In genomic region chr3:95277614-95278013, GRCh38 we compare ENCODE assay signal across 25 cellular contexts.
A peak's percentile ranks its signal among the peaks of the same experiment; 100 is the strongest.
DNase-seq lines count a peak whose midpoint lies in the region; ATAC-seq, FAIRE-seq and TF ChIP-seq lines count a peak whose summit lies in the region.
"Had no signal": no experiment of that assay in that cellular context is flagged by ENCODE, and none has a peak within 500 bp of the region (broad histone marks: within the 10 kb centered on the region; RNA-seq: fewer than 3 reads in every experiment).

No MANE protein-coding gene starts in this region.

- H3K27me3 Mint-ChIP-seq in activated CD4-positive, alpha-beta T cell treated with anti-CD3 and anti-CD28 coated beads, Interleukin-2, amount 10 ng/mL, durations not matched to agents 7 days and 5 days: no peaks in the 10 kb centered on the region
- no peaks in the 10 kb centered on the region for H3K27me3 Mint-ChIP-seq in activated CD8-positive, alpha-beta T cell treated with anti-CD3 and anti-CD28 coated beads, Interleukin-2, amount 10 ng/mL, durations not matched to agents 7 days and 5 days (ENCODE audit: low read depth)

- WGBS in HepG2 (ENCODE audit: low lambda C conversion rate): 27% methylated on average over 2 of the region's 2 CpGs
- 31% methylated on average over 2 of the region's 2 CpGs for WGBS in right lobe of liver (ENCODE audit: insufficient coverage, low coverage, low lambda C conversion rate, missing lambda C conversion rate)

- TF ChIP-seq CTCF in HepG2 (CRISPR knock-in tag; IDR thresholded peaks at IDR 0.05): no peak
- no peak for TF ChIP-seq CTCF in right lobe of liver (IDR thresholded peaks at IDR 0.05)
- no peak for TF ChIP-seq CTCF in fibroblast of pulmonary artery (IDR thresholded peaks at IDR 0.05; ENCODE audit: low read length, missing control alignments)

- BruUV-seq in HepG2 (replicated peaks; lab: Mats Ljungman, UMichigan): no TSS peak

- H3K9me3 ChIP-seq in HepG2 (ENCODE audit: low read length) (no peaks in the 10 kb centered on the region), right lobe of liver (no peaks in the 10 kb centered on the region)
- H3K9me3 ChIP-seq: gastroesophageal sphincter, neutrophil, uterus had no signal

- H3K4me3 Mint-ChIP-seq in activated CD4-positive, alpha-beta T cell treated with anti-CD3 and anti-CD28 coated beads, Interleukin-2, amount 10 ng/mL, durations not matched to agents 7 days and 5 days: no peak overlapping the region
- no peak overlapping the region for H3K4me3 Mint-ChIP-seq in activated CD8-positive, alpha-beta T cell treated with anti-CD3 and anti-CD28 coated beads, Interleukin-2, amount 10 ng/mL, durations not matched to agents 7 days and 5 days
- H3K4me3 Mint-ChIP-seq: CD14-positive monocyte, HFFc6 had no signal

- no peaks in the 10 kb centered on the region for H3K36me3 Mint-ChIP-seq in activated CD4-positive, alpha-beta T cell treated with anti-CD3 and anti-CD28 coated beads, Interleukin-2, amount 10 ng/mL, durations not matched to agents 7 days and 5 days (ENCODE audit: low read depth)
- H3K36me3 Mint-ChIP-seq in activated CD8-positive, alpha-beta T cell treated with anti-CD3 and anti-CD28 coated beads, Interleukin-2, amount 10 ng/mL, durations not matched to agents 7 days and 5 days (ENCODE audit: low read depth): no peaks in the 10 kb centered on the region
- H3K36me3 Mint-ChIP-seq: CD14-positive monocyte had no signal

- no peaks in the 10 kb centered on the region for H4K20me1 ChIP-seq in HepG2 (ENCODE audit: insufficient read depth, low read length)

- H3K9me3 Mint-ChIP-seq in activated CD4-positive, alpha-beta T cell treated with anti-CD3 and anti-CD28 coated beads, Interleukin-2, amount 10 ng/mL, durations not matched to agents 7 days and 5 days: peaks cover 4% of the 10 kb centered on the region
- H3K9me3 Mint-ChIP-seq in activated CD8-positive, alpha-beta T cell treated with anti-CD3 and anti-CD28 coated beads, Interleukin-2, amount 10 ng/mL, durations not matched to agents 7 days and 5 days (ENCODE audit: insufficient read depth): peaks cover 3% of the 10 kb centered on the region

- ATAC-seq in HepG2 (no peak), right lobe of liver (no peak)
- no peak for ATAC-seq in activated CD8-positive, alpha-beta T cell treated with anti-CD3 and anti-CD28 coated beads, Interleukin-2, amount 10 ng/mL, durations not matched to agents 7 days and 5 days
- ATAC-seq: gastroesophageal sphincter, left ventricle myocardium superior, Right ventricle myocardium inferior had no signal

- no peak for FAIRE-seq in HepG2 (lab: Jason Lieb, UNC)

- no peaks in the 10 kb centered on the region for H3K4me1 Mint-ChIP-seq in activated CD4-positive, alpha-beta T cell treated with anti-CD3 and anti-CD28 coated beads, Interleukin-2, amount 10 ng/mL, durations not matched to agents 7 days and 5 days
- no peaks in the 10 kb centered on the region for H3K4me1 Mint-ChIP-seq in activated CD8-positive, alpha-beta T cell treated with anti-CD3 and anti-CD28 coated beads, Interleukin-2, amount 10 ng/mL, durations not matched to agents 7 days and 5 days (ENCODE audit: low read depth)
- H3K4me1 Mint-ChIP-seq: CD14-positive monocyte had no signal

- intact Hi-C loops in HepG2 (cut with micrococcal nuclease; ENCODE audit: unreplicated experiment): no loop called here
- intact Hi-C loops in right lobe of liver (cut with DNase I): no loop called here

- H3K4me1 ChIP-seq in HepG2 (ENCODE audit: insufficient read depth, low read length) (no peaks in the 10 kb centered on the region), right lobe of liver (no peaks in the 10 kb centered on the region)
- H3K4me1 ChIP-seq: adrenal gland, gastroesophageal sphincter, uterus had no signal

- no peaks in the 10 kb centered on the region for H3K79me2 ChIP-seq in HepG2 (ENCODE audit: insufficient read depth, low read length)

- no peak overlapping the region for H3K9ac ChIP-seq in HepG2 (ENCODE audit: insufficient read depth, low read depth, low read length)

- no peak overlapping the region for H3K27ac Mint-ChIP-seq in activated CD4-positive, alpha-beta T cell treated with anti-CD3 and anti-CD28 coated beads, Interleukin-2, amount 10 ng/mL, durations not matched to agents 7 days and 5 days
- H3K27ac Mint-ChIP-seq in activated CD8-positive, alpha-beta T cell treated with anti-CD3 and anti-CD28 coated beads, Interleukin-2, amount 10 ng/mL, durations not matched to agents 7 days and 5 days: no peak overlapping the region
- H3K27ac Mint-ChIP-seq: CD14-positive monocyte, HFFc6 had no signal

- POLR2A ChIA-PET in HepG2 (lab: Yijun Ruan, JAX): no interaction called here
- POLR2A ChIA-PET in activated CD4-positive, alpha-beta T cell treated with anti-CD3 and anti-CD28 coated beads, Interleukin-2, amount 10 ng/mL, durations not matched to agents 7 days and 5 days (lab: Charles Lee): no interaction called here
- POLR2A ChIA-PET in activated CD8-positive, alpha-beta T cell treated with anti-CD3 and anti-CD28 coated beads, Interleukin-2, amount 10 ng/mL, durations not matched to agents 7 days and 5 days (lab: Charles Lee): no interaction called here

- H3K4me3 ChIP-seq in HepG2 (replicated peaks in 1 of 3; ENCODE audit: insufficient read depth in 1 of 3, low read depth in 2 of 3, low read length in 3 of 3) (no peak overlapping the region), right lobe of liver (no peak overlapping the region), fibroblast of pulmonary artery (replicated peaks; ENCODE audit: low read depth, low read length) (no peak overlapping the region)
- H3K4me3 ChIP-seq: adrenal gland, gastroesophageal sphincter, uterus had no signal

- CTCF ChIA-PET in HepG2 (lab: Yijun Ruan, JAX; ENCODE audit: low intra/inter-chr PET ratio, low total read pairs): no interaction called here
- CTCF ChIA-PET in activated CD4-positive, alpha-beta T cell treated with anti-CD3 and anti-CD28 coated beads, Interleukin-2, amount 10 ng/mL, durations not matched to agents 7 days and 5 days (lab: Charles Lee): no interaction called here
- CTCF ChIA-PET in activated CD8-positive, alpha-beta T cell treated with anti-CD3 and anti-CD28 coated beads, Interleukin-2, amount 10 ng/mL, durations not matched to agents 7 days and 5 days (lab: Charles Lee): no interaction called here

- in situ Hi-C loops in HepG2 (cut with HindIII; ENCODE audit: extremely low pct_ligation_motif_present, low pct_unique_long_range_greater_than_20kb): no loop called here

- H3K4me2 ChIP-seq in HepG2 (ENCODE audit: low read depth, low read length): no peak overlapping the region

- no peaks in the 10 kb centered on the region for H3K27me3 ChIP-seq in HepG2 (ENCODE audit: control insufficient read depth in 1 of 2, insufficient read depth in 2 of 2, low read length in 2 of 2)
- no peaks in the 10 kb centered on the region for H3K27me3 ChIP-seq in right lobe of liver
- H3K27me3 ChIP-seq: adrenal gland, gastroesophageal sphincter, neutrophil, uterus had no signal

- TF ChIP-seq POLR2A in HepG2 (IDR thresholded peaks at IDR 0.05; ENCODE audit: insufficient read depth in 1 of 2, low read depth in 2 of 2, low read length in 2 of 2) (no peak), right lobe of liver (IDR thresholded peaks at IDR 0.05) (no peak)

- H3K36me3 ChIP-seq in HepG2 (replicated peaks in 1 of 2; ENCODE audit: control insufficient read depth in 1 of 2, insufficient read depth in 2 of 2, low read length in 2 of 2) (no peaks in the 10 kb centered on the region), right lobe of liver (no peaks in the 10 kb centered on the region)
- H3K36me3 ChIP-seq: adrenal gland, gastroesophageal sphincter, neutrophil, uterus had no signal

- no peak for TF ChIP-seq EP300 in HepG2 (IDR thresholded peaks at IDR 0.05; ENCODE audit: low read depth in 2 of 2, low read length in 2 of 2)
- no peak for TF ChIP-seq EP300 in HepG2 (CRISPR knock-in tag; IDR thresholded peaks at IDR 0.05; ENCODE audit: borderline replicate concordance)

- TF ChIP-seq RAD21 in HepG2 (CRISPR knock-in tag; IDR thresholded peaks at IDR 0.05): no peak

- DNase-seq in HepG2 (ENCODE audit: low spot score) (no peak), right lobe of liver (no peak), NCI-H69 (lab: John Stamatoyannopoulos, UW) (peak; percentile 77), fibroblast of pulmonary artery (ENCODE audit: low read depth) (peak; percentile 11), NCI-H187 treated with DMSO at 0.1 percent for 48 hours (lab: John Stamatoyannopoulos, UW) (no peak)
- no peak for DNase-seq in activated CD4-positive, alpha-beta T cell treated with anti-CD3 and anti-CD28 coated beads, Interleukin-2, amount 10 ng/mL, durations not matched to agents 7 days and 5 days
- no peak for DNase-seq in activated CD8-positive, alpha-beta T cell treated with anti-CD3 and anti-CD28 coated beads, Interleukin-2, amount 10 ng/mL, durations not matched to agents 7 days and 5 days
- no peak for DNase-seq in stimulated activated CD4-positive, alpha-beta T cell treated with anti-CD3 and anti-CD28 coated beads, Interleukin-4, amount 100 ng/mL, for 4 hours
- DNase-seq: ACHN; activated CD4-positive, alpha-beta T cell treated with anti-CD3 and anti-CD28 coated beads, Interleukin-2, amount 50 U/mL, for 1 hour; activated CD8-positive, alpha-beta memory T cell treated with anti-CD3 and anti-CD28 coated beads, Interleukin-2, amount 50 U/mL, for 48 hours; activated effector memory CD4-positive, alpha-beta T cell treated with Interleukin-2 at 50 U/mL for 16 hours; adrenal gland; caudate nucleus; HFFc6; left ventricle myocardium superior; NCI-H1092 treated with DMSO at 0.1 percent for 48 hours; NCI-H510A; stimulated activated CD8-positive, alpha-beta memory T cell treated with anti-CD3 and anti-CD28 coated beads, Interleukin-4, amount 100 ng/mL, for 48 hours; substantia nigra; uterus had no signal

- H2AFZ ChIP-seq in HepG2 (ENCODE audit: low read length): no peak overlapping the region

- H3K27ac ChIP-seq in HepG2 (ENCODE audit: extremely low read length, insufficient read depth, low read length): no peak overlapping the region
- no peak overlapping the region for H3K27ac ChIP-seq in right lobe of liver
- H3K27ac ChIP-seq: adrenal gland, gastroesophageal sphincter, neutrophil, uterus had no signal

TF ChIP-seq in HepG2, 621 proteins besides CTCF, POLR2A, EP300 and RAD21:
- TF ChIP-seq LCORL (IDR thresholded peaks at IDR 0.05): peak; percentile 69; the same call in 1 of the 2 replicates
- no peak for TF ChIP-seq LCORL (CRISPR knock-in tag; IDR thresholded peaks at IDR 0.05)
- TF ChIP-seq HOXA3 (CRISPR knock-in tag; IDR thresholded peaks at IDR 0.05): no peak
- TF ChIP-seq JUND (CRISPR knock-in tag; IDR thresholded peaks at IDR 0.05): no peak

Comparison
In these comparisons a context has a peak if more than half of its experiments do, and no peak if none do; other contexts are left out.
1. DNase-seq: peak in NCI-H69 (single experiment) and fibroblast of pulmonary artery (single experiment); none in HepG2 (single experiment), right lobe of liver (0 of 3), activated CD4-positive, alpha-beta T cell treated with anti-CD3 and anti-CD28 coated beads, Interleukin-2, amount 10 ng/mL, durations not matched to agents 7 days and 5 days (single experiment), activated CD8-positive, alpha-beta T cell treated with anti-CD3 and anti-CD28 coated beads, Interleukin-2, amount 10 ng/mL, durations not matched to agents 7 days and 5 days (single experiment), NCI-H187 treated with DMSO at 0.1 percent for 48 hours (single experiment) and stimulated activated CD4-positive, alpha-beta T cell treated with anti-CD3 and anti-CD28 coated beads, Interleukin-4, amount 100 ng/mL, for 4 hours (0 of 2).